8 cellular contexts compared by ENCODE assay signal in genomic region chr9:83707768-83708514, GRCh38. TPM values are rescaled to one million over a fixed set of nuclear protein-coding genes. Genes with fewer than 3 reads are reported as not detected.
DNase-seq lines count a peak whose midpoint lies in the region; ATAC-seq and TF ChIP-seq lines count a peak whose summit lies in the region.

Gene UBQLN1 (minus strand): TSS chr9:83707958. CDS start chr9:83707679, 279 bp downstream.

- DNase-seq in AG04449 (ENCODE audit: low read depth, low spot score) (peak; percentile 59), NCI-H2196 treated with DMSO at 0.1 percent for 48 hours (lab: John Stamatoyannopoulos, UW; ENCODE audit: unreplicated experiment) (peak; percentile 86), T47D (ENCODE audit: low read depth in 1 of 2, low spot score in 1 of 2) (peak; percentile 80 to 92)

- TF ChIP-seq CTCF in AG04449 (IDR thresholded peaks at IDR 0.05; ENCODE audit: insufficient read depth, low read length, missing control alignments), result no peak
- no peak for TF ChIP-seq CTCF in VCaP (conservative IDR thresholded peaks at IDR 0.05)

- POLR2A ChIA-PET in AG04449 (lab: Yijun Ruan, JAX), result interaction anchor here (0.6 to 1.2 kb wide), 6 partner anchors 8 to 364 kb away, joined by 3 to 4 read pairs (median 3); no protein-coding TSS in a partner anchor

- peak within 1 kb of the TSS; percentile 97 to 100 (median 97) for H3K9ac ChIP-seq in skeletal muscle tissue (ENCODE audit: low read depth in 1 of 3, low read length in 3 of 3)

- H3K9me3 ChIP-seq in iPS-18c (ENCODE audit: control insufficient read depth, insufficient read depth, low read length) (no peaks in the 10 kb centered on the region), skeletal muscle tissue (ENCODE audit: control insufficient read depth in 3 of 3, low read length in 3 of 3) (no peaks in the 10 kb centered on the region)

- H3K27me3 ChIP-seq in skeletal muscle tissue (ENCODE audit: control insufficient read depth in 3 of 3, insufficient read depth in 3 of 3, low read length in 3 of 3), result no peaks in the 10 kb centered on the region

- in situ Hi-C loops in T47D (cut with HindIII; ENCODE audit: low pct_unique_long_range_greater_than_20kb, low sequenced_read_pairs), result no loop called here

- H3K27ac ChIP-seq in VCaP (peak within 1 kb of the TSS; percentile 98), skeletal muscle tissue (ENCODE audit: low read depth, low read length) (peak within 1 kb of the TSS; percentile 100)

- H3K4me3 ChIP-seq in AG04449 (ENCODE audit: low read depth, low read length), result peak within 1 kb of the TSS; percentile 98
- H3K4me3 ChIP-seq in iPS-18c (ENCODE audit: insufficient read depth, low read depth, low read length), result peak within 1 kb of the TSS; percentile 89
- H3K4me3 ChIP-seq in skeletal muscle tissue (ENCODE audit: low read length in 3 of 3), result peak within 1 kb of the TSS; percentile 91 to 94 (median 92)

- peak; percentile 84 for ATAC-seq in GM18907 (IDR thresholded peaks at IDR 0.05; ENCODE audit: unreplicated experiment)
- peak; percentile 74 for ATAC-seq in HG03139 (IDR thresholded peaks at IDR 0.05; ENCODE audit: unreplicated experiment)

- CTCF ChIA-PET in AG04449 (lab: Yijun Ruan, JAX), result interaction anchor here (0.7 to 5.3 kb wide), 6 partner anchors 26 to 272 kb away, joined by 3 to 20 read pairs (median 4); partner anchors contain the start of genes HNRNPK, IDNK and RMI1

- peaks cover 6 to 17% (median 17%) of the 10 kb centered on the region in 3 donors for H3K4me1 ChIP-seq in skeletal muscle tissue (ENCODE audit: control insufficient read depth in 3 of 3, insufficient read depth in 3 of 3, low read length in 3 of 3)

- no peaks in the 10 kb centered on the region for H3K36me3 ChIP-seq in skeletal muscle tissue (ENCODE audit: control insufficient read depth in 3 of 3, insufficient read depth in 3 of 3, low read length in 3 of 3)

RNA-seq across cellular contexts. Expression of gene UBQLN1, which starts in this region (rescaled TPM):
- total RNA-seq in skeletal muscle tissue, result 92.4 TPM

Comparison
In these comparisons a context has a peak if more than half of its experiments do, and no peak if none do; other contexts are left out.
1. Peak in every context shown above with its lines: DNase-seq, ATAC-seq, H3K4me3 ChIP-seq and H3K27ac ChIP-seq.